In the genomic region with DNA sequence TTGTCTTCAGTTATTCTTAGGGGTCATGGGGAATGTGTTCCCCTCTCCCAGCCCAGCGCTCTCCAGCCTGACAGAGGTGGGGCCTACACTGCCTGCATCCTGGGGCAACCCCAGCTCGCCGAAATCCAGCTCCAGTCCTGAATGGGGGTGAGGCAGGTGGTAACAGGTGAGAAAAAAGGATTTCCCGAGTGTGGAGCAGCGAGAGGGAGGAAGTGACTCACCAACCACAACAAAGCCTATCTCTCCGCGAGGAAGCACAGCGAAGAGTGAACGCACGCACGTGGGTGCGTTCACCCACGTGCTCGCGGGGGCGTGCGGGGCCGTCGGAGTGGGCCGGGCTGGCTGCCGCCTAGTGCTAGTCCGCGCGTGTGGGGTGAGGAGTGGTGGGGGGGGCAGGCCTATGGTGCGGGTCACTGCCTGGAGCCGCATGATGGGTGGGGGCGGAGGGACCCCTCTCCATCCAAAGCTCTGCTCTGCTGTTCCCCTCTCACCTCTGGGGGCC, we compare ENCODE assay signal across 8 cellular contexts. TPM values are rescaled to one million over a fixed set of nuclear protein-coding genes. Genes with fewer than 3 reads are reported as not detected.
DNase-seq lines count a peak whose midpoint lies in the region; ATAC-seq and TF ChIP-seq lines count a peak whose summit lies in the region.

No MANE protein-coding gene starts in this region.

- H3K4me1 ChIP-seq in gastrocnemius medialis, result peaks cover 57% of the 10 kb centered on the region in 2 donors

- peak overlapping the region; percentile 80 for H3K27ac Mint-ChIP-seq in Calu3 (ENCODE audit: unreplicated experiment)

- CTCF ChIA-PET in Calu3 (lab: Charles Lee), result interaction anchor here (0.6 to 2.4 kb wide), 2 partner anchors 9 to 16 kb away, joined by 3 to 9 read pairs; no protein-coding TSS in a partner anchor

- H3K36me3 ChIP-seq in gastrocnemius medialis, result no peaks in the 10 kb centered on the region

- no peaks in the 10 kb centered on the region for H3K9me3 ChIP-seq in gastrocnemius medialis

- H3K36me3 Mint-ChIP-seq in Calu3 (ENCODE audit: insufficient read depth, unreplicated experiment), result peaks cover 12% of the 10 kb centered on the region

- H3K27ac ChIP-seq in gastrocnemius medialis, result peak overlapping the region in 2 of 4 donors; percentile 65 to 78

- BruUV-seq in Calu3 (replicated peaks; lab: Mats Ljungman, UMichigan), result no TSS peak

- H3K27me3 Mint-ChIP-seq in Calu3 (ENCODE audit: unreplicated experiment), result peaks cover 78% of the 10 kb centered on the region

- ATAC-seq in gastrocnemius medialis (no peak), GM19328 (IDR thresholded peaks at IDR 0.05; ENCODE audit: unreplicated experiment) (no peak), HG02763 (IDR thresholded peaks at IDR 0.05; ENCODE audit: unreplicated experiment) (no peak), GM21825 (IDR thresholded peaks at IDR 0.05; ENCODE audit: unreplicated experiment) (no peak)

- TF ChIP-seq POLR2A in gastrocnemius medialis (IDR thresholded peaks at IDR 0.05), result no peak

- DNase-seq in Calu3, result peak; percentile 66
- DNase-seq in NCI-H146 (lab: John Stamatoyannopoulos, UW), result peak; percentile 61
- peak; percentile 54 to 64 for DNase-seq in activated T-helper 1 cell treated with anti-CD3 and anti-CD28 coated beads, Interleukin-2, amount 50 U/mL, for 16 hours (ENCODE audit: low read depth in 1 of 2, low spot score in 1 of 2)
- DNase-seq in head of caudate nucleus, result peak in 38 of 42 donors; percentile 30 to 85 (median 62)
- no peak for DNase-seq in gastrocnemius medialis

- peak overlapping the region; percentile 81 for H3K4me3 Mint-ChIP-seq in Calu3 (ENCODE audit: low read depth, unreplicated experiment)

- intact Hi-C loops in Calu3 (cut with micrococcal nuclease; ENCODE audit: unreplicated experiment), result no loop called here
- intact Hi-C loops in head of caudate nucleus (cut with DNase I), result no loop called here
- intact Hi-C loops in gastrocnemius medialis (cut with DNase I; ENCODE audit: low total_unique reads), result no loop called here

- peak overlapping the region; percentile 56 to 75 (median 62) for H3K4me3 ChIP-seq in gastrocnemius medialis

- in situ Hi-C loops in gastrocnemius medialis (cut with MboI; ENCODE audit: low sequenced_read_pairs in 4 of 4), result no loop called here

- peaks cover 23% of the 10 kb centered on the region for H3K4me1 Mint-ChIP-seq in Calu3 (ENCODE audit: low read depth, unreplicated experiment)

- no peaks in the 10 kb centered on the region for H3K27me3 ChIP-seq in gastrocnemius medialis

- no peak for TF ChIP-seq CTCF in Calu3 (IDR thresholded peaks at IDR 0.05; ENCODE audit: unreplicated experiment)
- no peak for TF ChIP-seq CTCF in gastrocnemius medialis (IDR thresholded peaks at IDR 0.05 in 4 of 5, conservative IDR thresholded peaks at IDR 0.05 in 1 of 5)

- H3K9me3 Mint-ChIP-seq in Calu3 (ENCODE audit: low read depth, unreplicated experiment), result no peaks in the 10 kb centered on the region

RNA-seq across cellular contexts. Expression of gene PALD1, which starts 0.9 kb away (rescaled TPM):
- 0.38 and 1.5 TPM in 2 replicates for total RNA-seq in Calu3 (2022)
- 1 to 10 TPM; 1.4 to 4.1 (median 2.3) TPM for total RNA-seq in gastrocnemius medialis

RNA-seq across cellular contexts. Expression of gene NODAL, which starts 36.2 kb away (rescaled TPM):
- not detected in 2 replicates for total RNA-seq in Calu3 (2022)
- total RNA-seq in gastrocnemius medialis, result not detected

Comparison
In these comparisons a context has a peak if more than half of its experiments do, and no peak if none do; other contexts are left out.
1. DNase-seq: peak in Calu3 (single experiment), NCI-H146 (single experiment), activated T-helper 1 cell treated with anti-CD3 and anti-CD28 coated beads, Interleukin-2, amount 50 U/mL, for 16 hours (2 of 2) and head of caudate nucleus (38 of 42); none in gastrocnemius medialis (0 of 2).